In genomic region chr6:154242617-154243357, GRCh38 we compare ENCODE assay signal across 24 cellular contexts.
DNase-seq lines count a peak whose midpoint lies in the region; ATAC-seq, FAIRE-seq and TF ChIP-seq lines count a peak whose summit lies in the region.
"Had no signal": no experiment of that assay in that cellular context is flagged by ENCODE, and none has a peak within 500 bp of the region (broad histone marks: within the 10 kb centered on the region; RNA-seq: fewer than 3 reads in every experiment).

No MANE protein-coding gene starts in this region.

- TF ChIP-seq POLR2A in H54 (IDR thresholded peaks at IDR 0.05; ENCODE audit: low read depth, low read length) = no peak

- peaks cover 70% of the 10 kb centered on the region for H3K4me1 Mint-ChIP-seq in activated CD4-positive, alpha-beta memory T cell treated with anti-CD3 and anti-CD28 coated beads for 36 hours (ENCODE audit: low read depth)
- peaks cover 73% of the 10 kb centered on the region for H3K4me1 Mint-ChIP-seq in activated CD4-positive, alpha-beta memory T cell treated with anti-CD3 and anti-CD28 coated beads, Interleukin-2, amount 10 ng/mL, durations not matched to agents 7 days and 5 days
- H3K4me1 Mint-ChIP-seq in activated naive CD8-positive, alpha-beta T cell treated with anti-CD3 and anti-CD28 coated beads, Interleukin-2, amount 10 ng/mL, durations not matched to agents 7 days and 5 days = peaks cover 63% of the 10 kb centered on the region
- H3K4me1 Mint-ChIP-seq in naive thymus-derived CD4-positive, alpha-beta T cell = peaks cover 45 to 75% (median 68%) of the 10 kb centered on the region in 7 donors

- FAIRE-seq in H54 (lab: Jason Lieb, UNC) = no peak
- FAIRE-seq: A549, TTC549 had no signal

- ATAC-seq in activated naive CD8-positive, alpha-beta T cell treated with anti-CD3 and anti-CD28 coated beads, Interleukin-2, amount 10 ng/mL, durations not matched to agents 7 days and 5 days (ENCODE audit: low read depth) = no peak
- no peak for ATAC-seq in naive thymus-derived CD4-positive, alpha-beta T cell
- no peak for ATAC-seq in HG03025 (IDR thresholded peaks at IDR 0.05; ENCODE audit: low FRiP score, unreplicated experiment)
- ATAC-seq in aorta (ENCODE audit: low FRiP score) = no peak
- ATAC-seq: A549, heart right ventricle had no signal

- H3K27ac ChIP-seq in naive thymus-derived CD4-positive, alpha-beta T cell (ENCODE audit: low read depth, low read length) = peak overlapping the region; percentile 81
- H3K27ac ChIP-seq in aorta (ENCODE audit: low read depth in 1 of 2, low read length in 2 of 2) = no peak overlapping the region
- H3K27ac ChIP-seq: A549, heart right ventricle, HL-60, left ventricle myocardium inferior, sigmoid colon had no signal

- 96 to 98% methylated on average over 13 of the region's 13 CpGs for WGBS in aorta, 2 donors

- no peaks in the 10 kb centered on the region for H3K9me3 ChIP-seq in naive thymus-derived CD4-positive, alpha-beta T cell (ENCODE audit: control insufficient read depth in 2 of 3, low read length in 3 of 3)
- H3K9me3 ChIP-seq in aorta (ENCODE audit: control insufficient read depth, low read length) = no peaks in the 10 kb centered on the region
- H3K9me3 ChIP-seq: A549, BE2C, heart right ventricle, left ventricle myocardium inferior, sigmoid colon had no signal

- H3K27ac Mint-ChIP-seq in activated CD4-positive, alpha-beta memory T cell treated with anti-CD3 and anti-CD28 coated beads for 36 hours = peak overlapping the region; percentile 79
- no peak overlapping the region for H3K27ac Mint-ChIP-seq in activated CD4-positive, alpha-beta memory T cell treated with anti-CD3 and anti-CD28 coated beads, Interleukin-2, amount 10 ng/mL, durations not matched to agents 7 days and 5 days
- H3K27ac Mint-ChIP-seq in activated naive CD8-positive, alpha-beta T cell treated with anti-CD3 and anti-CD28 coated beads, Interleukin-2, amount 10 ng/mL, durations not matched to agents 7 days and 5 days = peak overlapping the region; percentile 75
- H3K27ac Mint-ChIP-seq in naive thymus-derived CD4-positive, alpha-beta T cell = peak overlapping the region; percentile 76 to 97 (median 96)

- DNase-seq in activated CD4-positive, alpha-beta memory T cell treated with anti-CD3 and anti-CD28 coated beads for 36 hours = no peak
- no peak for DNase-seq in activated CD4-positive, alpha-beta memory T cell treated with anti-CD3 and anti-CD28 coated beads, Interleukin-2, amount 10 ng/mL, durations not matched to agents 7 days and 5 days
- no peak for DNase-seq in activated naive CD8-positive, alpha-beta T cell treated with anti-CD3 and anti-CD28 coated beads, Interleukin-2, amount 10 ng/mL, durations not matched to agents 7 days and 5 days
- no peak for DNase-seq in naive thymus-derived CD4-positive, alpha-beta T cell
- no peak for DNase-seq in H54 (ENCODE audit: insufficient read length, low spot score)
- DNase-seq in aorta = no peak
- DNase-seq: activated CD4-positive, alpha-beta T cell treated with anti-CD3 and anti-CD28 coated beads for 4 hours; BE2C; foreskin fibroblast; GOT3; heart right ventricle; left ventricle myocardium inferior; midbrain; NCI-H1092 treated with DMSO at 0.1 percent for 48 hours; NCI-H2029; NCI-H226; NCI-H774; sigmoid colon had no signal

- H3K9me3 Mint-ChIP-seq in activated CD4-positive, alpha-beta memory T cell treated with anti-CD3 and anti-CD28 coated beads for 36 hours = no peaks in the 10 kb centered on the region
- H3K9me3 Mint-ChIP-seq in activated CD4-positive, alpha-beta memory T cell treated with anti-CD3 and anti-CD28 coated beads, Interleukin-2, amount 10 ng/mL, durations not matched to agents 7 days and 5 days = peaks cover 2% of the 10 kb centered on the region
- H3K9me3 Mint-ChIP-seq in activated naive CD8-positive, alpha-beta T cell treated with anti-CD3 and anti-CD28 coated beads, Interleukin-2, amount 10 ng/mL, durations not matched to agents 7 days and 5 days = no peaks in the 10 kb centered on the region
- H3K9me3 Mint-ChIP-seq in naive thymus-derived CD4-positive, alpha-beta T cell = peaks cover 0 to 7% (median 0%) of the 10 kb centered on the region in 11 donors
- H3K9me3 Mint-ChIP-seq: neural crest cell had no signal

- H3K4me3 ChIP-seq in GM08714 (ENCODE audit: low read length) (peak overlapping the region; percentile 100; the same call in 1 of the 2 replicates), aorta (ENCODE audit: low read length in 2 of 2) (no peak overlapping the region)
- H3K4me3 ChIP-seq in naive thymus-derived CD4-positive, alpha-beta T cell (ENCODE audit: low read length) = peak overlapping the region; percentile 62
- H3K4me3 ChIP-seq: A549, heart right ventricle, left ventricle myocardium inferior, sigmoid colon had no signal

- H3K4me3 Mint-ChIP-seq in activated CD4-positive, alpha-beta memory T cell treated with anti-CD3 and anti-CD28 coated beads for 36 hours = peak overlapping the region; percentile 15
- no peak overlapping the region for H3K4me3 Mint-ChIP-seq in activated CD4-positive, alpha-beta memory T cell treated with anti-CD3 and anti-CD28 coated beads, Interleukin-2, amount 10 ng/mL, durations not matched to agents 7 days and 5 days
- H3K4me3 Mint-ChIP-seq in activated naive CD8-positive, alpha-beta T cell treated with anti-CD3 and anti-CD28 coated beads, Interleukin-2, amount 10 ng/mL, durations not matched to agents 7 days and 5 days = peak overlapping the region; percentile 45
- H3K4me3 Mint-ChIP-seq in naive thymus-derived CD4-positive, alpha-beta T cell = peak overlapping the region; percentile 33 to 100 (median 96)
- H3K4me3 Mint-ChIP-seq: neural crest cell had no signal

- no peaks in the 10 kb centered on the region for H3K27me3 Mint-ChIP-seq in activated CD4-positive, alpha-beta memory T cell treated with anti-CD3 and anti-CD28 coated beads for 36 hours
- H3K27me3 Mint-ChIP-seq in activated CD4-positive, alpha-beta memory T cell treated with anti-CD3 and anti-CD28 coated beads, Interleukin-2, amount 10 ng/mL, durations not matched to agents 7 days and 5 days = no peaks in the 10 kb centered on the region
- no peaks in the 10 kb centered on the region for H3K27me3 Mint-ChIP-seq in activated naive CD8-positive, alpha-beta T cell treated with anti-CD3 and anti-CD28 coated beads, Interleukin-2, amount 10 ng/mL, durations not matched to agents 7 days and 5 days
- peaks cover 0 to 5% (median 0%) of the 10 kb centered on the region in 5 donors for H3K27me3 Mint-ChIP-seq in naive thymus-derived CD4-positive, alpha-beta T cell

- CTCF ChIA-PET in activated CD4-positive, alpha-beta memory T cell treated with anti-CD3 and anti-CD28 coated beads for 36 hours (lab: Charles Lee) = interaction anchor here (0.7 to 2.3 kb wide), 3 partner anchors 10 to 46 kb away, joined by 3 to 11 read pairs (median 9); no protein-coding TSS in a partner anchor
- CTCF ChIA-PET in activated CD4-positive, alpha-beta memory T cell treated with anti-CD3 and anti-CD28 coated beads, Interleukin-2, amount 10 ng/mL, durations not matched to agents 7 days and 5 days (lab: Charles Lee) = no interaction called here
- CTCF ChIA-PET in naive thymus-derived CD4-positive, alpha-beta T cell (lab: Charles Lee) = interaction anchor here (2.1 kb wide), 1 partner anchor 8 kb away, joined by 7 read pairs; no protein-coding TSS in a partner anchor

- POLR2A ChIA-PET in activated CD4-positive, alpha-beta memory T cell treated with anti-CD3 and anti-CD28 coated beads for 36 hours (lab: Charles Lee) = interaction anchor here (2.5 kb wide), 1 partner anchor 13 kb away, joined by 7 read pairs; no protein-coding TSS in a partner anchor
- POLR2A ChIA-PET in activated CD4-positive, alpha-beta memory T cell treated with anti-CD3 and anti-CD28 coated beads, Interleukin-2, amount 10 ng/mL, durations not matched to agents 7 days and 5 days (lab: Charles Lee) = interaction anchor here (8.0 kb wide), 1 partner anchor 10 kb away, joined by 116 read pairs; no protein-coding TSS in a partner anchor
- POLR2A ChIA-PET in activated naive CD8-positive, alpha-beta T cell treated with anti-CD3 and anti-CD28 coated beads, Interleukin-2, amount 10 ng/mL, durations not matched to agents 7 days and 5 days (lab: Charles Lee) = no interaction called here
- POLR2A ChIA-PET in naive thymus-derived CD4-positive, alpha-beta T cell (lab: Charles Lee) = interaction anchor here (0.8 to 3.0 kb wide), 3 partner anchors 9 to 78 kb away, joined by 4 to 10 read pairs (median 5); no protein-coding TSS in a partner anchor

- intact Hi-C loops in activated CD4-positive, alpha-beta memory T cell treated with anti-CD3 and anti-CD28 coated beads for 36 hours (cut with micrococcal nuclease) = loop anchor here (5.0 to 10.0 kb wide), 3 partner anchors 365 to 1172 kb away; partner anchors contain the start of gene TFB1M
- intact Hi-C loops in naive thymus-derived CD4-positive, alpha-beta T cell (cut with micrococcal nuclease) = loop anchor here in 1 of 2 donors (10.0 kb wide), 4 partner anchors 912 to 1938 kb away; partner anchors contain the start of gene MTRF1L
- intact Hi-C loops in aorta (cut with DNase I) = no loop called here

- H3K27me3 ChIP-seq in naive thymus-derived CD4-positive, alpha-beta T cell (ENCODE audit: control insufficient read depth in 2 of 2, insufficient read depth in 2 of 2, low read length in 2 of 2) = no peaks in the 10 kb centered on the region
- H3K27me3 ChIP-seq in aorta (ENCODE audit: control insufficient read depth in 1 of 2, insufficient read depth in 2 of 2, low read length in 1 of 2) = no peaks in the 10 kb centered on the region
- H3K27me3 ChIP-seq: BE2C, heart right ventricle, sigmoid colon had no signal

- peaks cover 39 to 41% of the 10 kb centered on the region in 2 donors for H3K4me1 ChIP-seq in naive thymus-derived CD4-positive, alpha-beta T cell (ENCODE audit: control insufficient read depth in 2 of 2, insufficient read depth in 2 of 2, low read length in 2 of 2)
- H3K4me1 ChIP-seq in aorta (ENCODE audit: control insufficient read depth in 1 of 2, insufficient read depth in 2 of 2, low read length in 2 of 2) = no peaks in the 10 kb centered on the region
- H3K4me1 ChIP-seq: A549, BE2C, left ventricle myocardium inferior, sigmoid colon had no signal

- peaks cover 16% of the 10 kb centered on the region for H3K36me3 Mint-ChIP-seq in activated CD4-positive, alpha-beta memory T cell treated with anti-CD3 and anti-CD28 coated beads for 36 hours
- H3K36me3 Mint-ChIP-seq in activated CD4-positive, alpha-beta memory T cell treated with anti-CD3 and anti-CD28 coated beads, Interleukin-2, amount 10 ng/mL, durations not matched to agents 7 days and 5 days (ENCODE audit: low read depth) = peaks cover 31% of the 10 kb centered on the region
- peaks cover 23% of the 10 kb centered on the region for H3K36me3 Mint-ChIP-seq in activated naive CD8-positive, alpha-beta T cell treated with anti-CD3 and anti-CD28 coated beads, Interleukin-2, amount 10 ng/mL, durations not matched to agents 7 days and 5 days
- H3K36me3 Mint-ChIP-seq in naive thymus-derived CD4-positive, alpha-beta T cell = peaks cover 28 to 63% (median 48%) of the 10 kb centered on the region in 5 donors

- peaks cover 0 to 7% (median 0%) of the 10 kb centered on the region in 3 experiments for H3K36me3 ChIP-seq in naive thymus-derived CD4-positive, alpha-beta T cell (ENCODE audit: control insufficient read depth in 2 of 3, insufficient read depth in 3 of 3, low read length in 3 of 3)
- H3K36me3 ChIP-seq in aorta (ENCODE audit: control insufficient read depth in 1 of 2, insufficient read depth in 2 of 2, low read length in 1 of 2) = no peaks in the 10 kb centered on the region
- H3K36me3 ChIP-seq: BE2C, heart right ventricle, left ventricle myocardium inferior, sigmoid colon had no signal

Comparison
In these comparisons a context has a peak if more than half of its experiments do, and no peak if none do; other contexts are left out.
1. H3K4me3 ChIP-seq: peak in GM08714 (single experiment) and naive thymus-derived CD4-positive, alpha-beta T cell (single experiment); none in aorta (0 of 2).